ENCODE assay signal across 9 cellular contexts in the genomic region with DNA sequence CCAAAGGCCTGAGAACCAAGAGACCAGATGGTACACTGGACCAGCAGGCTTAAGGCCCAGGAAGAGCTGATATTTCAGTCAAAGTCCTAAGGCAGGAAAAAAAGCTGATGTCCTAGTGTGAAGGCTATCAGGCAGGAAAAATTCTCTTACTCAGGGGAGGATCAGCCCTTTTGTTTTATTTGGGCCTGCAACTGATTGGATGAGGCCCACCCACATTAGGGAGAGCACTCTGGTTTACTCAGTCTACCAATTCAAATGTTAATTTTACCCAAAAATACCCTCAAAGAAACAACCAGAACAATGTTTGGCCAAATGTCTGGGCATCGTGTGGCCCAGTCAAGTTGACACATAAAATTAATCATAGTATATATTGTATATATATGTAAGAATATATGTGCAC. TPM values are rescaled to one million over a fixed set of nuclear protein-coding genes. Genes with fewer than 3 reads are reported as not detected.
"Had no signal": no experiment of that assay in that cellular context is flagged by ENCODE, and none has a peak within 500 bp of the region (broad histone marks: within the 10 kb centered on the region; RNA-seq: fewer than 3 reads in every experiment).

No MANE protein-coding gene starts in this region.

- FAIRE-seq: G401.6, GM12878, GM12891, GM12892, GM18507, GM19239 had no signal

- DNase-seq: GDM1, GF-D8 had no signal

- ATAC-seq: GM12878 had no signal

- H3K4me3 ChIP-seq: GM12878 had no signal

RNA-seq across cellular contexts. Expression of a gene that starts 24.5 kb away (rescaled TPM):
- total RNA-seq: G401 had no signal
